4 cellular contexts compared by ENCODE assay signal in the genomic region with DNA sequence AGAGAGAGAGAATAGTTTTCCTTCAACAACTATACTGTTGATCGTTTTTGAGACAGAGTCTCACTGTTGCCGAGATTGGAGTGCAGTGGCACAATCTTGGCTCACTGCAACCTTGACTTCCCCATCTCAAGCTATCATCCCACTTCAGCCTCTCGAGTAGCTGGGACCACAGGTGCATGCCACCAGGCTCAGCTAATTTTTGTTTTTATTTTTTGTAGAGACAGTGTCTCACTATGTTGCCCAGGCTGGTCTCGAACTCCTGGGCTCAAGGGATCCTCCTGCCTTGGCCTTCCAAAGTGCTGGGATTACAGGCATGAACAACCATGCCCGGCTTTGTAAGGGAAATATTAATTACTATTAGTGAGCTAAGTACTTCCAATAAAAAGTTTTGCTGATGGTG. TPM values are rescaled to one million over a fixed set of nuclear protein-coding genes. Genes with fewer than 3 reads are reported as not detected.
DNase-seq lines count a peak whose midpoint lies in the region; ATAC-seq, FAIRE-seq and TF ChIP-seq lines count a peak whose summit lies in the region.
"Not testable (repeated sequence)": the region's sequence is repeated elsewhere in the genome, so short reads cannot be mapped to it uniquely, and the experiment has no call there.

No MANE protein-coding gene starts in this region.

- H4K20me1 ChIP-seq in HepG2 (ENCODE audit: insufficient read depth, low read length) = not testable (repeated sequence)

- H3K9me3 ChIP-seq in T-helper 17 cell (ENCODE audit: control insufficient read depth, low read length, poor library complexity, severe bottlenecking); esophagus muscularis mucosa; HepG2 (ENCODE audit: low read length); subcutaneous abdominal adipose tissue (ENCODE audit: control insufficient read depth in 5 of 5, low read length in 5 of 5): not testable (repeated sequence)

- TF ChIP-seq RAD21 in HepG2 (CRISPR knock-in tag; IDR thresholded peaks at IDR 0.05) = not testable (repeated sequence)

- not testable (repeated sequence) for BruUV-seq in HepG2 (replicated peaks; lab: Mats Ljungman, UMichigan)

- H3K4me1 ChIP-seq in esophagus muscularis mucosa = not testable (repeated sequence)
- H3K4me1 ChIP-seq in HepG2 (ENCODE audit: insufficient read depth, low read length) = peaks cover 31% of the 10 kb centered on the region
- H3K4me1 ChIP-seq in subcutaneous abdominal adipose tissue (ENCODE audit: control insufficient read depth in 5 of 5, insufficient read depth in 5 of 5, low read length in 5 of 5) = peaks cover 0 to 54% (median 19%) of the 10 kb centered on the region in 5 donors

- not testable (repeated sequence) for TF ChIP-seq POLR2A in esophagus muscularis mucosa (IDR thresholded peaks at IDR 0.05; ENCODE audit: low read depth); HepG2 (IDR thresholded peaks at IDR 0.05; ENCODE audit: insufficient read depth in 1 of 2, low read depth in 2 of 2, low read length in 2 of 2)

- not testable (repeated sequence) for H3K36me3 Mint-ChIP-seq in T-helper 17 cell (ENCODE audit: low read depth)

- in situ Hi-C loops in HepG2 (cut with HindIII; ENCODE audit: extremely low pct_ligation_motif_present, low pct_unique_long_range_greater_than_20kb) = not testable (repeated sequence)

- not testable (repeated sequence) for H3K9ac ChIP-seq in HepG2 (ENCODE audit: insufficient read depth, low read depth, low read length); subcutaneous abdominal adipose tissue (ENCODE audit: low read length in 5 of 5)

- H3K4me3 ChIP-seq in esophagus muscularis mucosa; HepG2 (replicated peaks in 1 of 3; ENCODE audit: insufficient read depth in 1 of 3, low read depth in 2 of 3, low read length in 3 of 3); subcutaneous abdominal adipose tissue (ENCODE audit: low read depth in 1 of 5, low read length in 5 of 5): not testable (repeated sequence)

- FAIRE-seq in HepG2 (lab: Jason Lieb, UNC) = not testable (repeated sequence)

- intact Hi-C loops in esophagus muscularis mucosa (cut with DNase I); HepG2 (cut with micrococcal nuclease; ENCODE audit: unreplicated experiment): not testable (repeated sequence)

- peaks cover 51% of the 10 kb centered on the region for H3K27me3 Mint-ChIP-seq in T-helper 17 cell

- not testable (repeated sequence) for H3K4me1 Mint-ChIP-seq in T-helper 17 cell

- TF ChIP-seq EP300 in esophagus muscularis mucosa (IDR thresholded peaks at IDR 0.05); HepG2 (IDR thresholded peaks at IDR 0.05; ENCODE audit: low read depth in 2 of 2, low read length in 2 of 2); HepG2 (CRISPR knock-in tag; IDR thresholded peaks at IDR 0.05; ENCODE audit: borderline replicate concordance): not testable (repeated sequence)

- not testable (repeated sequence) for H3K36me3 ChIP-seq in esophagus muscularis mucosa; subcutaneous abdominal adipose tissue (ENCODE audit: control insufficient read depth in 5 of 5, insufficient read depth in 5 of 5, low read length in 5 of 5)
- peaks cover 8 to 31% of the 10 kb centered on the region in 2 experiments for H3K36me3 ChIP-seq in HepG2 (replicated peaks in 1 of 2; ENCODE audit: control insufficient read depth in 1 of 2, insufficient read depth in 2 of 2, low read length in 2 of 2)

- peak overlapping the region; percentile 62 for H3K27ac Mint-ChIP-seq in T-helper 17 cell

- H3K4me3 Mint-ChIP-seq in T-helper 17 cell = not testable (repeated sequence)

- not testable (repeated sequence) for H3K27me3 ChIP-seq in esophagus muscularis mucosa; HepG2 (ENCODE audit: control insufficient read depth in 1 of 2, insufficient read depth in 2 of 2, low read length in 2 of 2); subcutaneous abdominal adipose tissue (ENCODE audit: control insufficient read depth in 5 of 5, insufficient read depth in 4 of 5, low read length in 5 of 5)

- not testable (repeated sequence) for H3K4me2 ChIP-seq in HepG2 (ENCODE audit: low read depth, low read length)

- not testable (repeated sequence) for TF ChIP-seq CTCF in esophagus muscularis mucosa (IDR thresholded peaks at IDR 0.05); HepG2 (CRISPR knock-in tag; IDR thresholded peaks at IDR 0.05)

- not testable (repeated sequence) for ATAC-seq in T-helper 17 cell, HepG2

- not testable (repeated sequence) for H3K27ac ChIP-seq in esophagus muscularis mucosa (replicated peaks in 1 of 4); HepG2 (ENCODE audit: extremely low read length, insufficient read depth, low read length)
- peak overlapping the region; percentile 97 for H3K27ac ChIP-seq in subcutaneous abdominal adipose tissue (ENCODE audit: low read depth, low read length)

- WGBS in esophagus muscularis mucosa = 76% methylated on average over 5 of the region's 5 CpGs
- WGBS in HepG2 (ENCODE audit: low lambda C conversion rate) = 86% methylated on average over 5 of the region's 5 CpGs

- POLR2A ChIA-PET in HepG2 (lab: Yijun Ruan, JAX) = interaction anchor here (1.2 to 1.7 kb wide), 3 partner anchors 16 to 104 kb away, joined by 3 to 4 read pairs (median 4); no protein-coding TSS in a partner anchor

- CTCF ChIA-PET in HepG2 (lab: Yijun Ruan, JAX; ENCODE audit: low intra/inter-chr PET ratio, low total read pairs) = not testable (repeated sequence)

- DNase-seq in T-helper 17 cell; HepG2 (ENCODE audit: low spot score): not testable (repeated sequence)
- peak; percentile 82 for DNase-seq in esophagus muscularis mucosa (ENCODE audit: extremely low spot score)

- H3K79me2 ChIP-seq in HepG2 (ENCODE audit: insufficient read depth, low read length) = peaks cover 74% of the 10 kb centered on the region

- H2AFZ ChIP-seq in HepG2 (ENCODE audit: low read length) = not testable (repeated sequence)

TF ChIP-seq in HepG2, 621 proteins besides CTCF, POLR2A, EP300 and RAD21:
- peak; percentile 50 for TF ChIP-seq ZNF121 (CRISPR knock-in tag; IDR thresholded peaks at IDR 0.05)

RNA-seq across cellular contexts. Expression of gene GPAM, which starts 16.7 kb away (rescaled TPM):
- total RNA-seq in T-helper 17 cell = 1 to 10 TPM; 3.2 to 4.9 TPM
- total RNA-seq in esophagus muscularis mucosa = 1 to 10 TPM; 4.5 to 7.2 (median 6.5) TPM
- 130 and 140 TPM in 2 replicates for total RNA-seq in HepG2 (2016; rRNA removed; fragmentation: Illumina TruSeq; extraction: Trizol)
- total RNA-seq in HepG2 (2016; cell fraction: cytosol; rRNA removed; fragmentation: Illumina TruSeq; extraction: Trizol; ENCODE audit: low read depth) = 19.1 and 21.3 TPM in 2 replicates
- total RNA-seq in HepG2 (2016; cell fraction: insoluble cytoplasmic fraction; rRNA removed; fragmentation: Illumina TruSeq; extraction: Trizol) = 132 and 135 TPM in 2 replicates
- total RNA-seq in HepG2 (2016; cell fraction: membrane; rRNA removed; fragmentation: Illumina TruSeq; extraction: Trizol) = 47.4 and 55.1 TPM in 2 replicates
- 251 and 257 TPM in 2 replicates for total RNA-seq in HepG2 (2016; cell fraction: nucleus; rRNA removed; fragmentation: Illumina TruSeq; extraction: Trizol)
- polyA plus RNA-seq in HepG2 (2011; rRNA removed) = 36.8 and 43.0 TPM in 2 replicates
- polyA plus RNA-seq in HepG2 (2011; cell fraction: cytosol; rRNA removed) = 14.4 and 28.4 TPM in 2 replicates
- polyA plus RNA-seq in HepG2 (2011; cell fraction: nucleus; rRNA removed) = 39.1 and 57.9 TPM in 2 replicates
- 53.4 and 86.4 TPM in 2 replicates for polyA plus RNA-seq in HepG2 (2012)
- 5.1 and 5.7 TPM in 2 replicates for polyA plus RNA-seq in HepG2 (2016; cell fraction: cytosol; fragmentation: Illumina TruSeq; extraction: Trizol; ENCODE audit: low read depth)
- polyA plus RNA-seq in HepG2 (2016; cell fraction: insoluble cytoplasmic fraction; fragmentation: Illumina TruSeq; extraction: Trizol; ENCODE audit: low read depth) = 57.8 and 65.3 TPM in 2 replicates
- polyA plus RNA-seq in HepG2 (2016; cell fraction: membrane; fragmentation: Illumina TruSeq; extraction: Trizol; ENCODE audit: low read depth) = 14.2 and 17.2 TPM in 2 replicates
- 165 and 177 TPM in 2 replicates for polyA plus RNA-seq in HepG2 (2016; cell fraction: nucleus; fragmentation: Illumina TruSeq; extraction: Trizol; ENCODE audit: insufficient read depth, low read depth)
- 18.6 and 65.9 TPM in 2 replicates for polyA minus RNA-seq in HepG2 (2011; rRNA and poly(A)+ RNA removed; ENCODE audit: low replicate concordance)
- polyA minus RNA-seq in HepG2 (2011; cell fraction: cytosol; rRNA and poly(A)+ RNA removed) = 23.7 and 35.7 TPM in 2 replicates
- 174 and 229 TPM in 2 replicates for polyA minus RNA-seq in HepG2 (2011; cell fraction: nucleus; rRNA and poly(A)+ RNA removed)
